ENCODE assay signal across 1 cellular context in genomic region chr3:14272959-14273560, GRCh38.
TF ChIP-seq lines count a peak whose summit lies in the region.
"Not testable (repeated sequence)": the region's sequence is repeated elsewhere in the genome, so short reads cannot be mapped to it uniquely, and the experiment has no call there.

No MANE protein-coding gene starts in this region.

TF ChIP-seq in K562, 482 proteins besides CTCF, POLR2A, EP300 and RAD21 (continues in another document):
- TF ChIP-seq ZNF592 (IDR thresholded peaks at IDR 0.05) (peak; percentile 54), ZFX (CRISPR knock-in tag; IDR thresholded peaks at IDR 0.05) (peak; percentile 19; the same call in 1 of the 2 replicates), SOX6 (IDR thresholded peaks at IDR 0.05) (0 out of 2 replicates have a peak, but pooled peaks have one; percentile 16), SMARCA4 (IDR thresholded peaks at IDR 0.05) (peak; percentile 57; the same call in 1 of the 2 replicates), ZNF589 (CRISPR knock-in tag; IDR thresholded peaks at IDR 0.05; ENCODE audit: low read depth) (0 out of 2 replicates have a peak, but pooled peaks have one; percentile 20), ZNF639 (CRISPR knock-in tag; conservative IDR thresholded peaks at IDR 0.05 in 1 of 2, IDR thresholded peaks at IDR 0.05 in 1 of 2) (peak in 1 of 2 experiments; percentile 60; a peak in 1 of 4 replicates), ARID1B (IDR thresholded peaks at IDR 0.05) (peak; percentile 58), ETV1 (tag; conservative IDR thresholded peaks at IDR 0.05; ENCODE audit: low read depth) (0 out of 2 replicates have a peak, but pooled peaks have one; percentile 21), TAL1 (IDR thresholded peaks at IDR 0.05) (peak; percentile 42; the same call in 1 of the 2 replicates), ZNF311 (CRISPR knock-in tag; IDR thresholded peaks at IDR 0.05) (0 out of 2 replicates have a peak, but pooled peaks have one; percentile 47), ZNF766 (CRISPR knock-in tag; conservative IDR thresholded peaks at IDR 0.05) (0 out of 2 replicates have a peak, but pooled peaks have one; percentile 36), GATAD2A (IDR thresholded peaks at IDR 0.05) (peak; percentile 52; the same call in 1 of the 2 replicates), CTBP1 (IDR thresholded peaks at IDR 0.05; ENCODE audit: borderline replicate concordance) (peak; percentile 38; the same call in 1 of the 2 replicates), CBFA2T3 (IDR thresholded peaks at IDR 0.05) (peak; percentile 65), SMARCE1 (IDR thresholded peaks at IDR 0.05) (peak; percentile 46; the same call in 1 of the 2 replicates), ZNF740 (tag; IDR thresholded peaks at IDR 0.05) (peak in 1 of 2 experiments; percentile 32; a peak in 2 of 4 replicates), ZNF175 (CRISPR knock-in tag; IDR thresholded peaks at IDR 0.05; ENCODE audit: low read depth) (peak; percentile 62), MYC (CRISPR knock-in tag; IDR thresholded peaks at IDR 0.05; ENCODE audit: borderline replicate concordance, low read depth) (0 out of 2 replicates have a peak, but pooled peaks have one; percentile 42), ZEB2 (IDR thresholded peaks at IDR 0.05) (peak; percentile 31; the same call in 1 of the 2 replicates), CREB3 (tag; conservative IDR thresholded peaks at IDR 0.05; ENCODE audit: low read depth) (0 out of 2 replicates have a peak, but pooled peaks have one; percentile 4), MEF2D (tag; conservative IDR thresholded peaks at IDR 0.05; ENCODE audit: low read depth) (0 out of 2 replicates have a peak, but pooled peaks have one; percentile 11), TCF3 (CRISPR knock-in tag; IDR thresholded peaks at IDR 0.05) (peak; percentile 69), GATA2 (CRISPR knock-in tag; IDR thresholded peaks at IDR 0.05) (peak; percentile 42; the same call in 1 of the 2 replicates), CBFA2T2 (conservative IDR thresholded peaks at IDR 0.05) (peak; percentile 54), DMBX1 (CRISPR knock-in tag; IDR thresholded peaks at IDR 0.05; ENCODE audit: borderline replicate concordance) (0 out of 2 replicates have a peak, but pooled peaks have one; percentile 6), SP1 (CRISPR knock-in tag; IDR thresholded peaks at IDR 0.05) (0 out of 2 replicates have a peak, but pooled peaks have one; percentile 19), ZBTB11 (CRISPR knock-in tag; IDR thresholded peaks at IDR 0.05) (0 out of 6 replicates have a peak, but pooled peaks of 1 of the 3 experiments have one; percentile 43), ZBTB17 (CRISPR knock-in tag; IDR thresholded peaks at IDR 0.05) (peak; percentile 11; the same call in 1 of the 2 replicates), L3MBTL2 (IDR thresholded peaks at IDR 0.05) (peak; percentile 54; the same call in 1 of the 2 replicates), EHMT2 (IDR thresholded peaks at IDR 0.05) (peak; percentile 29; the same call in 1 of the 2 replicates), SPI1 (IDR thresholded peaks at IDR 0.05; ENCODE audit: borderline replicate concordance, low read depth, low read length) (peak; percentile 83), MGA (IDR thresholded peaks at IDR 0.05) (peak; percentile 34; the same call in 1 of the 2 replicates), HDAC8 (tag; IDR thresholded peaks at IDR 0.05) (0 out of 2 replicates have a peak, but pooled peaks have one; percentile 16), TEAD4 (IDR thresholded peaks at IDR 0.05; ENCODE audit: low read length) (peak; percentile 53; the same call in 1 of the 2 replicates)
- TF ChIP-seq ZNF740 (CRISPR knock-in tag; IDR thresholded peaks at IDR 0.05); MYC (IDR thresholded peaks at IDR 0.05; ENCODE audit: low read depth, low read length); TEAD4 (CRISPR knock-in tag; IDR thresholded peaks at IDR 0.05; ENCODE audit: borderline replicate concordance): not testable (repeated sequence)
